In genomic region chr17:41917957-41918391, GRCh38 we compare ENCODE assay signal across 8 cellular contexts. TPM values are rescaled to one million over a fixed set of nuclear protein-coding genes. Genes with fewer than 3 reads are reported as not detected.
DNase-seq lines count a peak whose midpoint lies in the region; ATAC-seq, FAIRE-seq and TF ChIP-seq lines count a peak whose summit lies in the region.

No MANE protein-coding gene starts in this region.

- WGBS in gastroesophageal sphincter (ENCODE audit: low coverage in 1 of 2), 2 donors: no CpG with 5 or more reads among the region's 30 CpGs
- 0% methylated on average over 30 of the region's 30 CpGs for WGBS in pancreas, 2 donors
- WGBS in urinary bladder: under 1% methylated on average over 30 of the region's 30 CpGs

- no peak for TF ChIP-seq EP300 in gastroesophageal sphincter (IDR thresholded peaks at IDR 0.05)

- H3K4me1 ChIP-seq in Caco-2: peaks cover 48% of the 10 kb centered on the region
- peaks cover 0 to 54% (median 22%) of the 10 kb centered on the region in 3 donors for H3K4me1 ChIP-seq in gastroesophageal sphincter
- H3K4me1 ChIP-seq in pancreas: peaks cover 0 to 22% (median 6%) of the 10 kb centered on the region in 3 donors
- H3K4me1 ChIP-seq in urinary bladder (ENCODE audit: insufficient read depth): no peaks in the 10 kb centered on the region

- H3K9me3 ChIP-seq in Caco-2: no peaks in the 10 kb centered on the region
- no peaks in the 10 kb centered on the region for H3K9me3 ChIP-seq in gastroesophageal sphincter
- H3K9me3 ChIP-seq in pancreas: no peaks in the 10 kb centered on the region

- BruUV-seq in Caco-2 (replicated peaks; lab: Mats Ljungman, UMichigan): no TSS peak

- CTCF ChIA-PET in Caco-2 (lab: Charles Lee): interaction anchor here (0.6 to 3.6 kb wide), 7 partner anchors 10 to 132 kb away, joined by 3 to 28 read pairs (median 7); partner anchors contain the start of genes JUP and ODAD4

- H3K9me3 Mint-ChIP-seq in Caco-2 (ENCODE audit: unreplicated experiment): no peaks in the 10 kb centered on the region

- intact Hi-C loops in Caco-2 (cut with micrococcal nuclease; ENCODE audit: unreplicated experiment): loop anchor here (2.0 kb wide), 2 partner anchors 49 to 101 kb away; partner anchors contain the start of gene CNP
- intact Hi-C loops in pancreas (cut with DNase I): no loop called here

- peaks cover 57% of the 10 kb centered on the region for H3K36me3 Mint-ChIP-seq in Caco-2 (ENCODE audit: insufficient read depth, unreplicated experiment)

- H3K27me3 ChIP-seq in Caco-2 (replicated peaks; ENCODE audit: control insufficient read depth, insufficient read depth, low read length) (no peaks in the 10 kb centered on the region), gastroesophageal sphincter (no peaks in the 10 kb centered on the region), pancreas (no peaks in the 10 kb centered on the region)

- ATAC-seq in gastroesophageal sphincter: peak; percentile 23
- ATAC-seq in pancreas: peak; percentile 27 to 43 (median 38)

- H3K4me3 ChIP-seq in Caco-2 (ENCODE audit: low read depth, low read length) (peak overlapping the region; percentile 66), HFF-Myc (replicated peaks; ENCODE audit: low read depth, low read length) (peak overlapping the region; percentile 74), gastroesophageal sphincter (peak overlapping the region; percentile 48 to 96), pancreas (peak overlapping the region; percentile 68 to 97 (median 95)), urinary bladder (ENCODE audit: low read depth, low read length) (peak overlapping the region; percentile 90)

- H3K27me3 Mint-ChIP-seq in Caco-2 (ENCODE audit: insufficient read depth, unreplicated experiment): no peaks in the 10 kb centered on the region

- DNase-seq in Caco-2 (no peak), HFF-Myc (ENCODE audit: extremely low read depth, low read depth) (no peak), NCI-H774 (lab: John Stamatoyannopoulos, UW) (peak; percentile 43), pancreas (peak; percentile 56 to 91 (median 76)), HCEC 1CT (no peak)
- peak; percentile 25 for DNase-seq in activated T-helper 9 cell treated with anti-CD3 and anti-CD28 coated beads, Interleukin-2, amount 50 U/mL, for 16 hours (ENCODE audit: low read depth)

- H3K4me3 Mint-ChIP-seq in Caco-2 (ENCODE audit: unreplicated experiment): peak overlapping the region; percentile 94

- FAIRE-seq in pancreas (lab: Jason Lieb, UNC): no peak

- no peaks in the 10 kb centered on the region for H3K36me3 ChIP-seq in Caco-2 (ENCODE audit: control insufficient read depth, insufficient read depth, low read length)
- peaks cover 0 to 8% of the 10 kb centered on the region in 2 donors for H3K36me3 ChIP-seq in gastroesophageal sphincter
- no peaks in the 10 kb centered on the region for H3K36me3 ChIP-seq in pancreas
- H3K36me3 ChIP-seq in urinary bladder (ENCODE audit: insufficient read depth): no peaks in the 10 kb centered on the region

- TF ChIP-seq POLR2A in gastroesophageal sphincter (IDR thresholded peaks at IDR 0.05): peak in 1 of 2 donors; percentile 11

- TF ChIP-seq CTCF in Caco-2 (IDR thresholded peaks at IDR 0.05; ENCODE audit: insufficient read depth in 1 of 2, low read depth in 1 of 2, low read length in 1 of 2, severe bottlenecking in 1 of 2, unreplicated experiment in 1 of 2) (no peak), HFF-Myc (IDR thresholded peaks at IDR 0.05; ENCODE audit: low read depth, low read length, missing control alignments) (no peak), gastroesophageal sphincter (IDR thresholded peaks at IDR 0.05) (peak in 1 of 4 experiments; percentile 13), pancreas (IDR thresholded peaks at IDR 0.05) (no peak)

- POLR2A ChIA-PET in Caco-2 (lab: Charles Lee): interaction anchor here (0.8 to 2.8 kb wide), 7 partner anchors 10 to 691 kb away, joined by 3 to 31 read pairs (median 4); partner anchors contain the start of genes JUP, KLHL11, ODAD4 and RETREG3

- peak overlapping the region; percentile 79 for H3K27ac Mint-ChIP-seq in Caco-2 (ENCODE audit: unreplicated experiment)

- peaks cover 35% of the 10 kb centered on the region for H3K4me1 Mint-ChIP-seq in Caco-2 (ENCODE audit: low read depth, unreplicated experiment)

- H3K27ac ChIP-seq in gastroesophageal sphincter (peak overlapping the region; percentile 31 to 96 (median 93)), pancreas (peak overlapping the region; percentile 71 to 89 (median 87)), urinary bladder (ENCODE audit: low read depth) (peak overlapping the region; percentile 3)

RNA-seq across cellular contexts. Expression of gene ACLY, which starts 0.8 kb away (rescaled TPM):
- total RNA-seq in Caco-2 (2022) (246 and 252 TPM in 2 replicates), gastroesophageal sphincter (10 to 100 TPM; 40.8 to 84.0 (median 61.6) TPM), pancreas (100 to 1,000 TPM in 1 of 6 donors, 10 to 100 TPM in 5; 38.6 to 101 (median 58.3) TPM), urinary bladder (64.1 TPM)
- polyA plus RNA-seq in pancreas (10 to 100 TPM; 22.0 to 68.7 TPM), urinary bladder (51.7 TPM)

RNA-seq across cellular contexts. Expression of gene ODAD4, which starts 12.4 kb away (rescaled TPM):
- total RNA-seq in Caco-2 (2022): 0.98 and 1.3 TPM in 2 replicates
- total RNA-seq in gastroesophageal sphincter: 1 to 10 TPM in 1 of 4 donors, under 1 TPM in 3; 0.19 to 2.2 (median 0.60) TPM
- total RNA-seq in pancreas: under 1 TPM; 0.20 to 0.98 (median 0.57) TPM
- polyA plus RNA-seq in pancreas: 1 to 10 TPM; 1.2 to 4.1 TPM
- total RNA-seq in urinary bladder: 1.4 TPM
- 2.0 TPM for polyA plus RNA-seq in urinary bladder

RNA-seq across cellular contexts. Expression of gene CNP, which starts 48.6 kb away (rescaled TPM):
- total RNA-seq in Caco-2 (2022) (90.1 and 94.5 TPM in 2 replicates), gastroesophageal sphincter (10 to 100 TPM; 56.7 to 97.9 (median 64.7) TPM), pancreas (10 to 100 TPM; 26.3 to 45.8 (median 32.1) TPM), urinary bladder (28.7 TPM)
- polyA plus RNA-seq in pancreas (10 to 100 TPM; 26.4 to 34.4 TPM), urinary bladder (66.6 TPM)

RNA-seq across cellular contexts. Expression of gene KLHL11, which starts 52.8 kb away (rescaled TPM):
- 20.3 and 22.2 TPM in 2 replicates for total RNA-seq in Caco-2 (2022)
- total RNA-seq in gastroesophageal sphincter: 10 to 100 TPM; 17.5 to 32.7 (median 22.7) TPM
- 1 to 10 TPM; 4.3 to 7.8 (median 5.8) TPM for total RNA-seq in pancreas
- polyA plus RNA-seq in pancreas: under 1 TPM; 0.61 to 0.75 TPM
- 35.0 TPM for total RNA-seq in urinary bladder
- 3.8 TPM for polyA plus RNA-seq in urinary bladder

Comparison
In these comparisons a context has a peak if more than half of its experiments do, and no peak if none do; other contexts are left out.
1. DNase-seq: peak in NCI-H774 (single experiment), activated T-helper 9 cell treated with anti-CD3 and anti-CD28 coated beads, Interleukin-2, amount 50 U/mL, for 16 hours (single experiment) and pancreas (6 of 6); none in Caco-2 (0 of 2), HFF-Myc (single experiment) and HCEC 1CT (single experiment).
2. H3K27ac ChIP-seq: peak in every context shown above with its lines; median percentile 93 in gastroesophageal sphincter; 87 in pancreas; 3 in urinary bladder.
3. Peak in every context shown above with its lines, with median percentiles within 50 percentile points of each other: H3K4me3 ChIP-seq.